15 cellular contexts compared by ENCODE assay signal in the genomic region with DNA sequence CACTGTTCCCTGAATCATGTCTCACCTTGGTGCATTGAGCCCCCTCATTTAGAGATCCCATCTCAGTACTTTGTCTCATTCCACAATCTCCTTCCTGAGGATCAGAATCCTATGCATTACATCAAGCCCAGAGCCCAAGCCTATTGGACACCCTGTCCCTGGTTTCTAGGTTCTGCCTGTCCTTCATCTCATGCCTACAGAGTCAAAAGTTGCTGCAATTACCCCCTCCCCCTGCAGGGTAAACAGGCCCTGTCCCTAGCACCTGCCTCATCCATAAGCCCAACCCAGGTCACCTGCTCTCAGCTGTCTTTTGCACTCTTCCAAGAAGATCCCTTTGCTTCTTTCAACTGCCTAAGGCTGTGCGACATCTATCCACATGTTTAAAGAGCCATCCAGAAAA.
"Had no signal": no experiment of that assay in that cellular context is flagged by ENCODE, and none has a peak within 500 bp of the region (broad histone marks: within the 10 kb centered on the region; RNA-seq: fewer than 3 reads in every experiment).

No MANE protein-coding gene starts in this region.

- H3K36me3 Mint-ChIP-seq: natural killer cell treated with Interleukin-12 subunit alpha and Interleukin-12 subunit beta and Interleukin-15 and Interleukin-18, amount 100 ng/mL, for 72 hours; stimulated activated naive B cell treated with anti-CD40 and anti-IgM and Interleukin-4, amounts not matched to agents 10 μg/mL and 1 μg/mL and 100 μg/mL, for 72 hours had no signal

- H3K27me3 ChIP-seq: adrenal gland, right atrium auricular region had no signal

- H3K27ac ChIP-seq: adrenal gland, right atrium auricular region had no signal

- H3K27me3 Mint-ChIP-seq: natural killer cell treated with Interleukin-12 subunit alpha and Interleukin-12 subunit beta and Interleukin-15 and Interleukin-18, amount 100 ng/mL, for 72 hours; type B pancreatic cell had no signal

- H3K4me1 Mint-ChIP-seq: activated B cell treated with CpG ODN at 0.5 μM for 24 hours; stimulated activated naive B cell treated with anti-CD40 and anti-IgM and Interleukin-4, amounts not matched to agents 10 μg/mL and 1 μg/mL and 100 μg/mL, for 72 hours had no signal

- H3K4me3 Mint-ChIP-seq: activated B cell treated with CpG ODN at 0.5 μM for 24 hours; activated CD8-positive, alpha-beta T cell treated with anti-CD3 and anti-CD28 coated beads for 36 hours; activated T-cell treated with anti-CD3 and anti-CD28 coated beads, Interleukin-2, amount 50 U/mL, for 4 hours; natural killer cell treated with Interleukin-12 subunit alpha and Interleukin-12 subunit beta and Interleukin-15 and Interleukin-18, amount 100 ng/mL, for 72 hours; stimulated activated naive B cell treated with anti-CD40 and anti-IgM and Interleukin-4, amounts not matched to agents 10 μg/mL and 1 μg/mL and 100 μg/mL, for 72 hours; type B pancreatic cell had no signal

- H3K27ac Mint-ChIP-seq: activated B cell treated with CpG ODN at 0.5 μM for 24 hours; activated CD8-positive, alpha-beta T cell treated with anti-CD3 and anti-CD28 coated beads for 36 hours; natural killer cell treated with Interleukin-12 subunit alpha and Interleukin-12 subunit beta and Interleukin-15 and Interleukin-18, amount 100 ng/mL, for 72 hours; stimulated activated naive B cell treated with anti-CD40 and anti-IgM and Interleukin-4, amounts not matched to agents 10 μg/mL and 1 μg/mL and 100 μg/mL, for 72 hours had no signal

- H3K4me1 ChIP-seq: right atrium auricular region had no signal

- H3K9me3 ChIP-seq: adrenal gland, right atrium auricular region had no signal

- DNase-seq: activated B cell treated with CpG ODN at 0.5 μM for 24 hours; activated CD4-positive, alpha-beta T cell treated with anti-CD3 and anti-CD28 coated beads for 48 hours; activated CD8-positive, alpha-beta T cell treated with anti-CD3 and anti-CD28 coated beads for 36 hours; activated effector memory CD4-positive, alpha-beta T cell treated with Interleukin-2 at 50 U/mL for 16 hours; activated naive CD4-positive, alpha-beta T cell treated with anti-CD3 and anti-CD28 coated beads, Interleukin-2, amount 50 U/mL, for 16 hours; activated T-cell treated with anti-CD3 and anti-CD28 coated beads, Interleukin-2, amount 50 U/mL, for 4 hours; adrenal gland; kidney; nucleus accumbens; stimulated activated CD4-positive, alpha-beta T cell treated with anti-CD3 and anti-CD28 coated beads, Interleukin-15, amount 100 ng/mL, for 24 hours; stimulated activated CD4-positive, alpha-beta T cell treated with anti-CD3 and anti-CD28 coated beads, Interleukin-4, amount 100 ng/mL, for 1 hour; stimulated activated naive B cell treated with anti-CD40 and anti-IgM and Interleukin-4, amounts not matched to agents 10 μg/mL and 1 μg/mL and 100 μg/mL, for 72 hours had no signal

- H3K36me3 ChIP-seq: adrenal gland, right atrium auricular region had no signal

- H3K9me3 Mint-ChIP-seq: activated B cell treated with CpG ODN at 0.5 μM for 24 hours; activated CD8-positive, alpha-beta T cell treated with anti-CD3 and anti-CD28 coated beads for 36 hours; activated T-cell treated with anti-CD3 and anti-CD28 coated beads, Interleukin-2, amount 50 U/mL, for 4 hours; natural killer cell treated with Interleukin-12 subunit alpha and Interleukin-12 subunit beta and Interleukin-15 and Interleukin-18, amount 100 ng/mL, for 72 hours; stimulated activated naive B cell treated with anti-CD40 and anti-IgM and Interleukin-4, amounts not matched to agents 10 μg/mL and 1 μg/mL and 100 μg/mL, for 72 hours; type B pancreatic cell had no signal

- H3K4me3 ChIP-seq: adrenal gland, right atrium auricular region had no signal
